Comparison of ENCODE assay signal across 13 cellular contexts in genomic region chr1:64906447-64906846, GRCh38. TPM values are rescaled to one million over a fixed set of nuclear protein-coding genes. Genes with fewer than 3 reads are reported as not detected.
DNase-seq lines count a peak whose midpoint lies in the region; ATAC-seq, FAIRE-seq and TF ChIP-seq lines count a peak whose summit lies in the region.
"Had no signal": no experiment of that assay in that cellular context is flagged by ENCODE, and none has a peak within 500 bp of the region (broad histone marks: within the 10 kb centered on the region; RNA-seq: fewer than 3 reads in every experiment).

No MANE protein-coding gene starts in this region.

- H3K4me3 Mint-ChIP-seq in activated T-cell treated with anti-CD3 and anti-CD28 coated beads, Interleukin-2, amount 50 U/mL, for 24 hours: no peak overlapping the region
- H3K4me3 Mint-ChIP-seq: T-helper 1 cell treated with Interleukin-12 subunit alpha and Interleukin-12 subunit beta and Interleukin-4 antibody, amounts not matched to agents 30 μg/mL and 1 μg/mL, for 36 hours had no signal

- H3K4me1 Mint-ChIP-seq in activated T-cell treated with anti-CD3 and anti-CD28 coated beads, Interleukin-2, amount 50 U/mL, for 24 hours (ENCODE audit: low read depth): peaks cover 94% of the 10 kb centered on the region

- peaks cover 2% of the 10 kb centered on the region for H3K36me3 Mint-ChIP-seq in activated T-cell treated with anti-CD3 and anti-CD28 coated beads, Interleukin-2, amount 50 U/mL, for 24 hours (ENCODE audit: low read depth)

- H3K27ac ChIP-seq in small intestine (ENCODE audit: low read depth in 1 of 2, low read length in 1 of 2): no peak overlapping the region
- H3K27ac ChIP-seq: esophagus squamous epithelium, right lobe of liver had no signal

- H3K4me1 ChIP-seq in small intestine (ENCODE audit: control insufficient read depth in 2 of 2, insufficient read depth in 1 of 2, low read depth in 1 of 2, low read length in 1 of 2): peaks cover 6 to 7% of the 10 kb centered on the region in 2 donors

- H3K27me3 Mint-ChIP-seq in activated T-cell treated with anti-CD3 and anti-CD28 coated beads, Interleukin-2, amount 50 U/mL, for 24 hours: no peaks in the 10 kb centered on the region

- FAIRE-seq in bronchial epithelial cell (lab: Jason Lieb, UNC) (no peak), small intestine (lab: Jason Lieb, UNC) (no peak)
- FAIRE-seq: G401.6 had no signal

- H3K27ac Mint-ChIP-seq in activated T-cell treated with anti-CD3 and anti-CD28 coated beads, Interleukin-2, amount 50 U/mL, for 24 hours: peak overlapping the region; percentile 84
- H3K27ac Mint-ChIP-seq: T-helper 1 cell treated with Interleukin-12 subunit alpha and Interleukin-12 subunit beta and Interleukin-4 antibody, amounts not matched to agents 30 μg/mL and 1 μg/mL, for 36 hours had no signal

- WGBS in small intestine, 3 donors: 64 to 86% (median 83%) methylated on average over 3 of the region's 3 CpGs

- no peak for TF ChIP-seq CTCF in bronchial epithelial cell (IDR thresholded peaks at IDR 0.05; ENCODE audit: insufficient read depth, low read length, severe bottlenecking)

- DNase-seq in activated T-cell treated with anti-CD3 and anti-CD28 coated beads, Interleukin-2, amount 50 U/mL, for 24 hours: no peak
- no peak for DNase-seq in activated T-cell treated with anti-CD3 and anti-CD28 coated beads, Interleukin-2, amount 50 U/mL, for 1 hour
- DNase-seq in HT1080 (ENCODE audit: low read depth) (peak; percentile 3), bronchial epithelial cell (ENCODE audit: low read depth) (peak; percentile 61), small intestine (peak; percentile 31), SIG-M5 (lab: John Stamatoyannopoulos, UW) (no peak), NCI-H1417 treated with DMSO at 0.1 percent for 48 hours (lab: John Stamatoyannopoulos, UW) (no peak)
- DNase-seq: esophagus squamous epithelium, NCI-H146, right lobe of liver had no signal

- no peaks in the 10 kb centered on the region for H3K9me3 Mint-ChIP-seq in activated T-cell treated with anti-CD3 and anti-CD28 coated beads, Interleukin-2, amount 50 U/mL, for 24 hours
- H3K9me3 Mint-ChIP-seq: T-helper 1 cell treated with Interleukin-12 subunit alpha and Interleukin-12 subunit beta and Interleukin-4 antibody, amounts not matched to agents 30 μg/mL and 1 μg/mL, for 36 hours had no signal

- no peaks in the 10 kb centered on the region for H3K9me3 ChIP-seq in small intestine (ENCODE audit: control insufficient read depth, low read depth)
- H3K9me3 ChIP-seq: esophagus squamous epithelium, right lobe of liver had no signal

- H3K27me3 ChIP-seq in bronchial epithelial cell (ENCODE audit: control insufficient read depth, insufficient read depth, low read length) (no peaks in the 10 kb centered on the region), small intestine (ENCODE audit: control insufficient read depth in 2 of 2, insufficient read depth in 2 of 2, low read length in 2 of 2) (no peaks in the 10 kb centered on the region)
- H3K27me3 ChIP-seq: esophagus squamous epithelium, right lobe of liver had no signal

- no peaks in the 10 kb centered on the region for H3K36me3 ChIP-seq in bronchial epithelial cell (ENCODE audit: control insufficient read depth, insufficient read depth, low read length)
- no peaks in the 10 kb centered on the region for H3K36me3 ChIP-seq in small intestine (ENCODE audit: control insufficient read depth in 2 of 2, insufficient read depth in 2 of 2, low read length in 2 of 2)
- H3K36me3 ChIP-seq: esophagus squamous epithelium, right lobe of liver had no signal

- no peak overlapping the region for H3K4me3 ChIP-seq in bronchial epithelial cell (ENCODE audit: low read depth, low read length)
- no peak overlapping the region for H3K4me3 ChIP-seq in small intestine (ENCODE audit: low read depth in 1 of 2, low read length in 2 of 2)
- H3K4me3 ChIP-seq: esophagus squamous epithelium, right lobe of liver had no signal

- ATAC-seq in HG03135 (IDR thresholded peaks at IDR 0.05; ENCODE audit: unreplicated experiment): no peak

RNA-seq across cellular contexts. Expression of gene JAK1, which starts 59.9 kb away (rescaled TPM):
- total RNA-seq in HT1080 (2014; rRNA removed; shearing (Covaris generic)): 50.0 and 55.3 TPM in 2 replicates
- polyA plus RNA-seq in HT1080 (2015; cell fraction: cytosol; rRNA removed): 37.9 and 49.2 TPM in 2 replicates
- polyA plus RNA-seq in HT1080 (2015; cell fraction: nucleus; rRNA removed): 68.8 and 98.1 TPM in 2 replicates
- total RNA-seq in bronchial epithelial cell: 55.8 and 63.0 TPM in 2 replicates
- 10 to 100 TPM; 29.4 to 33.3 (median 31.9) TPM for polyA plus RNA-seq in small intestine

Comparison
In these comparisons a context has a peak if more than half of its experiments do, and no peak if none do; other contexts are left out.
1. DNase-seq: peak in HT1080 (single experiment), bronchial epithelial cell (single experiment) and small intestine (single experiment); none in activated T-cell treated with anti-CD3 and anti-CD28 coated beads, Interleukin-2, amount 50 U/mL, for 24 hours (single experiment), activated T-cell treated with anti-CD3 and anti-CD28 coated beads, Interleukin-2, amount 50 U/mL, for 1 hour (single experiment), SIG-M5 (single experiment) and NCI-H1417 treated with DMSO at 0.1 percent for 48 hours (single experiment).